Comparison of ENCODE assay signal across 28 cellular contexts in genomic region chrX:133916984-133917722, GRCh38.
DNase-seq lines count a peak whose midpoint lies in the region; ATAC-seq and TF ChIP-seq lines count a peak whose summit lies in the region.
"Had no signal": no experiment of that assay in that cellular context is flagged by ENCODE, and none has a peak within 500 bp of the region (broad histone marks: within the 10 kb centered on the region; RNA-seq: fewer than 3 reads in every experiment).

No MANE protein-coding gene starts in this region.

- ATAC-seq in GM19351 (IDR thresholded peaks at IDR 0.05; ENCODE audit: unreplicated experiment): peak; percentile 55
- peak; percentile 66 for ATAC-seq in HG02852 (IDR thresholded peaks at IDR 0.05; ENCODE audit: unreplicated experiment)
- ATAC-seq in right lobe of liver: no peak
- ATAC-seq: GM23338, T-cell had no signal

- no peaks in the 10 kb centered on the region; the same call in 1 of the 2 replicates for H3K27me3 ChIP-seq in GM06990 (replicated peaks; ENCODE audit: control insufficient read depth, insufficient read depth, low read length)
- no peaks in the 10 kb centered on the region for H3K27me3 ChIP-seq in OCI-LY3 (ENCODE audit: low read depth, low read length)
- peaks cover 0 to 8% of the 10 kb centered on the region in 2 donors for H3K27me3 ChIP-seq in right lobe of liver
- H3K27me3 ChIP-seq: MG63 had no signal

- H3K9ac ChIP-seq in OCI-LY3 (ENCODE audit: low read length): peak overlapping the region; percentile 18; the same call in 1 of the 2 replicates

- H3K4me2 ChIP-seq in OCI-LY3 (ENCODE audit: low read length): peak overlapping the region; percentile 47
- H3K4me2 ChIP-seq: GM23338, PC-9 had no signal

- DNase-seq in GM06990 (ENCODE audit: extremely low read depth, insufficient read length) (peak; percentile 5), right lobe of liver (no peak), RKO (ENCODE audit: low spot score) (no peak)
- no peak for DNase-seq in stimulated activated CD4-positive, alpha-beta T cell treated with anti-CD3 and anti-CD28 coated beads, Interleukin-4, amount 100 ng/mL, for 24 hours
- DNase-seq in activated naive CD4-positive, alpha-beta T cell treated with Interleukin-2 at 50 U/mL for 16 hours: no peak
- DNase-seq: C1 segment of cervical spinal cord; Caco-2; CD4-positive, alpha-beta memory T cell; DMS79 treated with DMSO at 0.1 percent for 48 hours; H9; IMR-90; KG1; MG63; NCI-H1105 treated with DMSO at 0.1 percent for 48 hours; NCI-H146; NCI-H1930; NCI-H2107; NCI-H526; NCI-H82; NK-92 treated with Interleukin-12 subunit alpha and Interleukin-12 subunit beta, amount 100 ng/mL, for 24 hours; PC-9; Right ventricle myocardium superior; RPMI8226; T-cell had no signal

- TF ChIP-seq CTCF in GM06990 (IDR thresholded peaks at IDR 0.05; ENCODE audit: insufficient read depth, low read length, poor library complexity, severe bottlenecking) (no peak), OCI-LY3 (IDR thresholded peaks at IDR 0.05; ENCODE audit: low read depth, low read length) (no peak), right lobe of liver (IDR thresholded peaks at IDR 0.05) (no peak)

- no peak overlapping the region for H3K4me3 ChIP-seq in GM06990 (replicated peaks; ENCODE audit: low read depth, low read length)
- H3K4me3 ChIP-seq in OCI-LY3 (ENCODE audit: low read length): peak overlapping the region; percentile 18; the same call in 1 of the 2 replicates
- no peak overlapping the region for H3K4me3 ChIP-seq in right lobe of liver
- H3K4me3 ChIP-seq: GM23338, MG63, PC-9 had no signal

- peaks cover 48% of the 10 kb centered on the region for H3K4me1 ChIP-seq in OCI-LY3 (ENCODE audit: low read length)
- no peaks in the 10 kb centered on the region for H3K4me1 ChIP-seq in right lobe of liver

- H2AFZ ChIP-seq in OCI-LY3 (ENCODE audit: low read depth, low read length): no peak overlapping the region
- H2AFZ ChIP-seq: GM23338, PC-9 had no signal

- H3K36me3 ChIP-seq in GM06990 (ENCODE audit: control insufficient read depth, insufficient read depth, low read length): no peaks in the 10 kb centered on the region
- no peaks in the 10 kb centered on the region for H3K36me3 ChIP-seq in OCI-LY3 (replicated peaks; ENCODE audit: low read depth, low read length)
- H3K36me3 ChIP-seq in right lobe of liver: no peaks in the 10 kb centered on the region
- H3K36me3 ChIP-seq: MG63 had no signal

- H4K20me1 ChIP-seq in OCI-LY3 (ENCODE audit: insufficient read depth, low read length): no peaks in the 10 kb centered on the region

- intact Hi-C loops in right lobe of liver (cut with DNase I): no loop called here

- no peaks in the 10 kb centered on the region for H3K79me2 ChIP-seq in OCI-LY3 (ENCODE audit: low read length)

- WGBS in right lobe of liver (ENCODE audit: insufficient coverage, low coverage, low lambda C conversion rate, missing lambda C conversion rate): 57% methylated on average over 2 of the region's 2 CpGs

- H3K27ac ChIP-seq in OCI-LY3 (ENCODE audit: low read length) (peak overlapping the region; percentile 68), right lobe of liver (no peak overlapping the region)
- H3K27ac ChIP-seq: PC-9 had no signal

- no peak for TF ChIP-seq POLR2A in right lobe of liver (IDR thresholded peaks at IDR 0.05)

- H3K9me3 ChIP-seq in OCI-LY3 (ENCODE audit: insufficient read depth, low read length) (no peaks in the 10 kb centered on the region), right lobe of liver (no peaks in the 10 kb centered on the region)
- H3K9me3 ChIP-seq: Caco-2, MG63 had no signal

Comparison
In these comparisons a context has a peak if more than half of its experiments do, and no peak if none do; other contexts are left out.
1. ATAC-seq: peak in GM19351 (single experiment) and HG02852 (single experiment); none in right lobe of liver (0 of 4).